Comparison of ENCODE assay signal across 19 cellular contexts in the genomic region with DNA sequence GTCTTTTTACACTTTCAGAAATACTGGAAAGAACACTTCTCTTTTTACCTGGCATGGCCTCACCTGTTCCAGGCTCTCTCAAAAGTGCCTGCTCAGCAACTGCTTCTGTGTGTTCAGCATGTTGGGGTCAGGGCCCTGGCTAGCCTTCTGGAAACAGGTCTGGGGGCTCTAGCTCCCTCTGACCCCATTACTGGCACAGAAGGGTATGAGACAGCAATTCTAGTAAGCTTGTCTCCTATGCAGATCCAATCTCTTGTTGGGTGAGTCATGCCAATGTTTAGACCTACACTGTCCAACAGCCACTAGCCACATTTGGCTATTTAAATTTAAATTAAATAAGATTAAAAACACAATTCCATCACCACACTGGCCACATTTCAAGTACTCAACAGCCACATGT.
A peak's percentile ranks its signal among the peaks of the same experiment; 100 is the strongest.
DNase-seq lines count a peak whose midpoint lies in the region; ATAC-seq and TF ChIP-seq lines count a peak whose summit lies in the region.
"Had no signal": no experiment of that assay in that cellular context is flagged by ENCODE, and none has a peak within 500 bp of the region (broad histone marks: within the 10 kb centered on the region; RNA-seq: fewer than 3 reads in every experiment).

No MANE protein-coding gene starts in this region.

- TF ChIP-seq CTCF in RWPE2 (IDR thresholded peaks at IDR 0.05; ENCODE audit: poor library complexity, severe bottlenecking) (no peak), psoas muscle (IDR thresholded peaks at IDR 0.05) (no peak)

- DNase-seq in NCI-H82 (lab: John Stamatoyannopoulos, UW) (peak; percentile 60), NCI-H82 treated with DMSO at 0.1 percent for 48 hours (lab: John Stamatoyannopoulos, UW; ENCODE audit: unreplicated experiment) (no peak), RWPE2 (ENCODE audit: low spot score) (no peak), psoas muscle (no peak), NCI-H146 treated with DMSO at 0.1 percent for 48 hours (lab: John Stamatoyannopoulos, UW; ENCODE audit: unreplicated experiment) (no peak)
- no peak for DNase-seq in stimulated activated CD4-positive, alpha-beta T cell treated with anti-CD3 and anti-CD28 coated beads, Interleukin-2, amount 100 ng/mL, for 24 hours
- DNase-seq: 8988T; activated CD4-positive, alpha-beta T cell treated with anti-CD3 and anti-CD28 coated beads, Interleukin-2, amount 50 U/mL, for 1 hour; activated CD8-positive, alpha-beta memory T cell treated with anti-CD3 and anti-CD28 coated beads, Interleukin-2, amount 50 U/mL, for 48 hours; activated gamma-delta T cell; glutamatergic neuron; naive thymus-derived CD4-positive, alpha-beta T cell; NCI-H524 treated with DMSO at 0.1 percent for 48 hours; sigmoid colon had no signal

- no peak overlapping the region for H3K27ac ChIP-seq in RWPE2 (ENCODE audit: poor library complexity, severe bottlenecking)
- H3K27ac ChIP-seq in psoas muscle = no peak overlapping the region
- H3K27ac ChIP-seq: epithelial cell of prostate, sigmoid colon, vagina, VCaP had no signal

- H3K36me3 ChIP-seq in RWPE2 (ENCODE audit: low read depth) (no peaks in the 10 kb centered on the region), psoas muscle (ENCODE audit: insufficient read depth in 1 of 2, low read depth in 1 of 2) (no peaks in the 10 kb centered on the region)
- H3K36me3 ChIP-seq: sigmoid colon, vagina had no signal

- intact Hi-C loops in psoas muscle (cut with DNase I) = no loop called here

- ATAC-seq in RWPE2 (ENCODE audit: low read depth) = 0 out of 3 replicates have a peak, but pooled peaks have one; percentile 31
- ATAC-seq in esophagus mucosa = peak; percentile 48
- peak in 3 of 4 donors; percentile 49 to 67 (median 66) for ATAC-seq in psoas muscle
- no peak for ATAC-seq in GM21515 (IDR thresholded peaks at IDR 0.05; ENCODE audit: unreplicated experiment)
- ATAC-seq: naive thymus-derived CD4-positive, alpha-beta T cell had no signal

- H3K27me3 ChIP-seq in RWPE2 (ENCODE audit: insufficient read depth, poor library complexity, severe bottlenecking) (no peaks in the 10 kb centered on the region), psoas muscle (ENCODE audit: insufficient read depth in 3 of 3, low read length in 2 of 3) (no peaks in the 10 kb centered on the region)
- H3K27me3 ChIP-seq: sigmoid colon, vagina had no signal

- no peak overlapping the region for H3K4me3 ChIP-seq in RWPE2 (ENCODE audit: severe bottlenecking)
- H3K4me3 ChIP-seq in psoas muscle = no peak overlapping the region
- H3K4me3 ChIP-seq: sigmoid colon, vagina had no signal

- H3K9me3 ChIP-seq in RWPE2 (ENCODE audit: severe bottlenecking) = no peaks in the 10 kb centered on the region
- no peaks in the 10 kb centered on the region for H3K9me3 ChIP-seq in psoas muscle
- H3K9me3 ChIP-seq: sigmoid colon, vagina had no signal

- no peaks in the 10 kb centered on the region for H3K4me1 ChIP-seq in RWPE2 (ENCODE audit: insufficient read depth, poor library complexity, severe bottlenecking)
- H3K4me1 ChIP-seq in psoas muscle = peaks cover 26% of the 10 kb centered on the region
- H3K4me1 ChIP-seq: vagina had no signal
